19 cellular contexts compared by ENCODE assay signal in the genomic region with DNA sequence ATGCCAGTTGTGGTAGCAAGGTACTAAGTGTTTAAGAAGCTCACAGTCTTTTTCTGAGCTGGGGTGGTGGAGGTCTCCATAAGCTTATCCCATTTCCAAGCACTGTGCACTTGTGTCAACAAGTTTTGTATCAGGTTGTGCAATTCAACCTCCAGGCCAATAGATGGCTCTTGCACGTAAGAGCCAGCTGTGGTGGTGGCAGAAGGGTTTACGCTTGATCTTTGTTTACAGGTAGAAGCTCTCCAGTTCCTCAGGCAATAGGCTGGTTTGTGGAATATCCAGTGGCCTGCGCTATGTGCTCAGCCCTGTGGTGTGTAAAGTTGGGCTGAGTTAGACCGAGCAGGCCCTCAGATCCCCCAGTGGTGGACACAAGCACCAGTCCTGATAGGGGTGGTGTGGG.
"Had no signal": no experiment of that assay in that cellular context is flagged by ENCODE, and none has a peak within 500 bp of the region (broad histone marks: within the 10 kb centered on the region; RNA-seq: fewer than 3 reads in every experiment).

No MANE protein-coding gene starts in this region.

- H3K4me1 ChIP-seq: ascending aorta, esophagus muscularis mucosa, left ventricle myocardium inferior, sigmoid colon, stomach, suprapubic skin, transverse colon had no signal

- H3K9me3 ChIP-seq: ascending aorta, esophagus muscularis mucosa, sigmoid colon, suprapubic skin had no signal

- H2AFZ ChIP-seq: hepatocyte had no signal

- H3K4me3 ChIP-seq: ascending aorta, esophagus muscularis mucosa, hepatocyte, left ventricle myocardium inferior, sigmoid colon, smooth muscle cell, stomach, suprapubic skin, transverse colon had no signal

- H3K27ac ChIP-seq: ascending aorta, brain microvascular endothelial cell, esophagus muscularis mucosa, hepatocyte, left ventricle myocardium inferior, sigmoid colon, stomach, suprapubic skin, transverse colon had no signal

- H3K4me2 ChIP-seq: hepatocyte had no signal

- H3K27me3 ChIP-seq: ascending aorta, brain microvascular endothelial cell, esophagus muscularis mucosa, hepatocyte, sigmoid colon, stomach, suprapubic skin, transverse colon had no signal

- H3K36me3 ChIP-seq: ascending aorta, brain microvascular endothelial cell, esophagus muscularis mucosa, left ventricle myocardium inferior, sigmoid colon, stomach, suprapubic skin, transverse colon had no signal

- DNase-seq: activated gamma-delta T cell treated with Interleukin-2 at 50 U/mL for 16 hours; activated T-cell treated with anti-CD3 and anti-CD28 coated beads, Interleukin-2, amount 50 U/mL, for 1 hour; brain microvascular endothelial cell; caudate nucleus; effector CD8-positive, alpha-beta T cell; glutamatergic neuron; left ventricle myocardium inferior; naive thymus-derived CD4-positive, alpha-beta T cell; sigmoid colon; stimulated activated CD4-positive, alpha-beta T cell treated with anti-CD3 and anti-CD28 coated beads, Interleukin-15, amount 100 ng/mL, for 24 hours; stomach; transverse colon had no signal

- ATAC-seq: naive thymus-derived CD4-positive, alpha-beta T cell; stimulated activated memory B cell treated with anti-CD40 and anti-IgM and Interleukin-4, amounts not matched to agents 10 μg/mL and 1 μg/mL and 100 μg/mL, for 72 hours; WTC11 had no signal
